In genomic region chr10:22837771-22838170, GRCh38 we compare ENCODE assay signal across 23 cellular contexts.
"Had no signal": no experiment of that assay in that cellular context is flagged by ENCODE, and none has a peak within 500 bp of the region (broad histone marks: within the 10 kb centered on the region; RNA-seq: fewer than 3 reads in every experiment).

No MANE protein-coding gene starts in this region.

- H3K27ac ChIP-seq: adrenal gland, body of pancreas, VCaP had no signal

- H3K36me3 Mint-ChIP-seq: activated naive CD4-positive, alpha-beta T cell treated with anti-CD3 and anti-CD28 coated beads, Interleukin-2, amount 10 ng/mL, durations not matched to agents 7 days and 5 days; WTC11 had no signal

- H3K27me3 Mint-ChIP-seq: activated CD4-positive, alpha-beta T cell treated with anti-CD3 and anti-CD28 coated beads, Interleukin-2, amount 10 ng/mL, durations not matched to agents 7 days and 5 days; activated naive CD4-positive, alpha-beta T cell treated with anti-CD3 and anti-CD28 coated beads, Interleukin-2, amount 10 ng/mL, durations not matched to agents 7 days and 5 days; activated T-cell treated with anti-CD3 and anti-CD28 coated beads, Interleukin-2, amount 50 U/mL, for 24 hours had no signal

- H3K4me3 Mint-ChIP-seq: activated CD4-positive, alpha-beta memory T cell treated with anti-CD3 and anti-CD28 coated beads, Interleukin-2, amount 10 ng/mL, durations not matched to agents 7 days and 5 days; activated CD4-positive, alpha-beta T cell treated with anti-CD3 and anti-CD28 coated beads, Interleukin-2, amount 10 ng/mL, durations not matched to agents 7 days and 5 days; activated naive CD4-positive, alpha-beta T cell treated with anti-CD3 and anti-CD28 coated beads, Interleukin-2, amount 10 ng/mL, durations not matched to agents 7 days and 5 days; activated T-cell treated with anti-CD3 and anti-CD28 coated beads, Interleukin-2, amount 50 U/mL, for 24 hours; activated T-cell treated with anti-CD3 and anti-CD28 coated beads, Interleukin-2, amount 50 U/mL, for 72 hours; WTC11 had no signal

- H3K9me3 Mint-ChIP-seq: activated CD4-positive, alpha-beta memory T cell treated with anti-CD3 and anti-CD28 coated beads, Interleukin-2, amount 10 ng/mL, durations not matched to agents 7 days and 5 days; activated CD4-positive, alpha-beta T cell treated with anti-CD3 and anti-CD28 coated beads, Interleukin-2, amount 10 ng/mL, durations not matched to agents 7 days and 5 days; activated naive CD4-positive, alpha-beta T cell treated with anti-CD3 and anti-CD28 coated beads, Interleukin-2, amount 10 ng/mL, durations not matched to agents 7 days and 5 days; activated T-cell treated with anti-CD3 and anti-CD28 coated beads, Interleukin-2, amount 50 U/mL, for 24 hours; activated T-cell treated with anti-CD3 and anti-CD28 coated beads, Interleukin-2, amount 50 U/mL, for 72 hours had no signal

- H3K27ac Mint-ChIP-seq: activated CD4-positive, alpha-beta memory T cell treated with anti-CD3 and anti-CD28 coated beads, Interleukin-2, amount 10 ng/mL, durations not matched to agents 7 days and 5 days; activated CD4-positive, alpha-beta T cell treated with anti-CD3 and anti-CD28 coated beads, Interleukin-2, amount 10 ng/mL, durations not matched to agents 7 days and 5 days; activated naive CD4-positive, alpha-beta T cell treated with anti-CD3 and anti-CD28 coated beads, Interleukin-2, amount 10 ng/mL, durations not matched to agents 7 days and 5 days; activated naive CD4-positive, alpha-beta T cell treated with anti-CD3 and anti-CD28 coated beads, Interleukin-2, amount 50 U/mL, for 72 hours; activated T-cell treated with anti-CD3 and anti-CD28 coated beads, Interleukin-2, amount 50 U/mL, for 24 hours; activated T-cell treated with anti-CD3 and anti-CD28 coated beads, Interleukin-2, amount 50 U/mL, for 72 hours; WTC11 had no signal

- DNase-seq: activated CD4-positive, alpha-beta memory T cell treated with anti-CD3 and anti-CD28 coated beads, Interleukin-2, amount 10 ng/mL, durations not matched to agents 7 days and 5 days; activated CD4-positive, alpha-beta T cell treated with anti-CD3 and anti-CD28 coated beads for 1 hour; activated CD4-positive, alpha-beta T cell treated with anti-CD3 and anti-CD28 coated beads for 4 hours; activated CD4-positive, alpha-beta T cell treated with anti-CD3 and anti-CD28 coated beads, Interleukin-2, amount 10 ng/mL, durations not matched to agents 7 days and 5 days; activated CD4-positive, alpha-beta T cell treated with anti-CD3 and anti-CD28 coated beads, Interleukin-2, amount 50 U/mL, for 4 hours; activated CD8-positive, alpha-beta memory T cell treated with anti-CD3 and anti-CD28 coated beads, Interleukin-2, amount 50 U/mL, for 48 hours; activated gamma-delta T cell; activated naive CD4-positive, alpha-beta T cell; activated naive CD4-positive, alpha-beta T cell treated with anti-CD3 and anti-CD28 coated beads, Interleukin-2, amount 10 ng/mL, durations not matched to agents 7 days and 5 days; activated T-cell treated with anti-CD3 and anti-CD28 coated beads for 4 hours; activated T-cell treated with anti-CD3 and anti-CD28 coated beads, Interleukin-2, amount 50 U/mL, for 24 hours; activated T-cell treated with anti-CD3 and anti-CD28 coated beads, Interleukin-2, amount 50 U/mL, for 72 hours; adrenal gland; aorta; body of pancreas; cortex of kidney; effector CD8-positive, alpha-beta T cell; foreskin fibroblast; T-helper 2 cell had no signal

- ATAC-seq: activated naive CD4-positive, alpha-beta T cell treated with anti-CD3 and anti-CD28 coated beads, Interleukin-2, amount 50 U/mL, for 72 hours; activated T-cell treated with anti-CD3 and anti-CD28 coated beads, Interleukin-2, amount 50 U/mL, for 72 hours; body of pancreas; esophagus mucosa; WTC11 had no signal

- H3K4me1 Mint-ChIP-seq: activated CD4-positive, alpha-beta memory T cell treated with anti-CD3 and anti-CD28 coated beads, Interleukin-2, amount 10 ng/mL, durations not matched to agents 7 days and 5 days; activated CD4-positive, alpha-beta T cell treated with anti-CD3 and anti-CD28 coated beads, Interleukin-2, amount 10 ng/mL, durations not matched to agents 7 days and 5 days; activated naive CD4-positive, alpha-beta T cell treated with anti-CD3 and anti-CD28 coated beads, Interleukin-2, amount 10 ng/mL, durations not matched to agents 7 days and 5 days had no signal
